Comparison of ENCODE assay signal across 8 cellular contexts in genomic region chr14:35164849-35165248, GRCh38.
"Had no signal": no experiment of that assay in that cellular context is flagged by ENCODE, and none has a peak within 500 bp of the region (broad histone marks: within the 10 kb centered on the region; RNA-seq: fewer than 3 reads in every experiment).

No MANE protein-coding gene starts in this region.

- H3K36me3 ChIP-seq: HAP-1 had no signal

- H3K27ac Mint-ChIP-seq: HFFc6, IgD-negative memory B cell had no signal

- FAIRE-seq: HTR-8/SVneo had no signal

- H3K4me1 ChIP-seq: HAP-1 had no signal

- DNase-seq: GM23248, GOT3, H7, HFFc6 had no signal

- H3K9me3 ChIP-seq: HAP-1 had no signal

- H3K9ac ChIP-seq: GM23248 had no signal

- H3K9me3 Mint-ChIP-seq: HFFc6 had no signal

- H3K4me3 ChIP-seq: GM23248, HAP-1 had no signal

- ATAC-seq: HCT116 had no signal

- H2AFZ ChIP-seq: GM23248 had no signal

- H3K27ac ChIP-seq: GM23248 had no signal

- H3K4me3 Mint-ChIP-seq: HFFc6, IgD-negative memory B cell had no signal

- H3K27me3 Mint-ChIP-seq: IgD-negative memory B cell had no signal
